In the genomic region with DNA sequence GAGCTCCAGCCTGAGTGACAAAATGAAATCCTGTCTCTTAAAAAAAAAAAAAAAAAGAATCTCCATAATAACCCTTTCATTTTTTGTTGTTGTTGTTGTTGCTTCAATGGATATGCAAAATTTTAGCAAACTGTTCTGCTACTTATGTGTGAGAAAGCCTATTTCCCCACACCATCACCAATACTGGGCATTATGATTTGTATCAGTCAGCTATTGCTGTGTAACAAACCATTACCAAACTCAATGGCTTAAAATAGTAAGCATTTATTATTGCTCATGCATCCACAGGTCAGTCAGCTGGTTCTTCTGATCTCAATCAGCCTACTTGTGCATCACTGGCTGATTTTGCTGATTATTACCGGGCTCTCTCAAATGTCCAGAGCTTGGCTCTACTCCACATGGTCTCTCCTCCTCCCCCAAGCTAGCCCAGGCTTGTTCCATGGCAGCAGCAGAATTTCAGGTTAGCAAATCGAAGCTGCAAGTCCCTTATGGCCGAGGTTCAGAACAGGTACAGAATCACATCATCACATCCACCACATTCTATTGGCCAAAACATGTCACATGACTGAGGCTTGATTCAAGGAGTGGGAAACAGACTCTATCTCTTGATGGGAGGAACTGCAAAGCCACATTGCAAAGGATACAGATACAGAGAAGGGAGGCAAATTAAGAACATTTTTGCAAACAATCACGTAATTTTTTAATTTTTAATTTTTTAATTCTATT, we compare ENCODE assay signal across 22 cellular contexts.
DNase-seq lines count a peak whose midpoint lies in the region; ATAC-seq and TF ChIP-seq lines count a peak whose summit lies in the region.
"Had no signal": no experiment of that assay in that cellular context is flagged by ENCODE, and none has a peak within 500 bp of the region (broad histone marks: within the 10 kb centered on the region; RNA-seq: fewer than 3 reads in every experiment).

No MANE protein-coding gene starts in this region.

- H3K36me3 ChIP-seq in Caco-2 (ENCODE audit: control insufficient read depth, insufficient read depth, low read length) (no peaks in the 10 kb centered on the region), HEK293 (ENCODE audit: control insufficient read depth in 2 of 2, insufficient read depth in 1 of 2, low read length in 2 of 2) (no peaks in the 10 kb centered on the region), tibial artery (no peaks in the 10 kb centered on the region)
- H3K36me3 ChIP-seq: SJSA1 had no signal

- H3K9me3 ChIP-seq in Caco-2 (peaks cover 3% of the 10 kb centered on the region; the same call in 1 of the 2 replicates), HEK293 (ENCODE audit: control insufficient read depth, insufficient read depth, low read depth, low read length) (no peaks in the 10 kb centered on the region), tibial artery (no peaks in the 10 kb centered on the region)

- H3K27ac ChIP-seq in HEK293 (ENCODE audit: extremely low read depth, low read depth, low read length), result no peak overlapping the region
- peak overlapping the region; percentile 34 to 71 for H3K27ac ChIP-seq in tibial artery
- H3K27ac ChIP-seq: SJSA1 had no signal

- POLR2A ChIA-PET in Caco-2 (lab: Charles Lee) (no interaction called here), HEK293 (lab: Yijun Ruan, JAX) (interaction anchor here (0.6 kb wide), 2 partner anchors 102 to 136 kb away, joined by 3 to 7 read pairs; no protein-coding TSS in a partner anchor)

- H3K4me1 ChIP-seq in Caco-2 (peaks cover 51% of the 10 kb centered on the region), HEK293 (ENCODE audit: control insufficient read depth, insufficient read depth, low read length) (peaks cover 3% of the 10 kb centered on the region), tibial artery (peaks cover 0 to 59% (median 34%) of the 10 kb centered on the region in 4 donors)

- H3K27me3 ChIP-seq in Caco-2 (replicated peaks; ENCODE audit: control insufficient read depth, insufficient read depth, low read length) (no peaks in the 10 kb centered on the region), tibial artery (no peaks in the 10 kb centered on the region)
- H3K27me3 ChIP-seq: SJSA1 had no signal

- H3K9me3 Mint-ChIP-seq in Caco-2 (ENCODE audit: unreplicated experiment), result peaks cover 10% of the 10 kb centered on the region

- ATAC-seq in GM18861 (IDR thresholded peaks at IDR 0.05; ENCODE audit: unreplicated experiment) (no peak), HG03432 (IDR thresholded peaks at IDR 0.05; ENCODE audit: unreplicated experiment) (no peak), HG02798 (IDR thresholded peaks at IDR 0.05; ENCODE audit: poor library complexity, unreplicated experiment) (no peak)

- H3K4me3 ChIP-seq in Caco-2 (ENCODE audit: low read depth, low read length), result no peak overlapping the region
- H3K4me3 ChIP-seq in HEK293 (ENCODE audit: low read depth, low read length), result no peak overlapping the region
- no peak overlapping the region for H3K4me3 ChIP-seq in tibial artery
- H3K4me3 ChIP-seq: SJSA1 had no signal

- CTCF ChIA-PET in Caco-2 (lab: Charles Lee), result no interaction called here
- CTCF ChIA-PET in HEK293 (lab: Yijun Ruan, JAX), result interaction anchor here (0.6 to 2.0 kb wide), 3 partner anchors 10 to 1488 kb away, joined by 3 to 10 read pairs (median 4); no protein-coding TSS in a partner anchor

- intact Hi-C loops in Caco-2 (cut with micrococcal nuclease; ENCODE audit: unreplicated experiment) (no loop called here), tibial artery (cut with DNase I; ENCODE audit: low total_unique reads) (no loop called here)

- no TSS peak for BruUV-seq in Caco-2 (replicated peaks; lab: Mats Ljungman, UMichigan)

- peaks cover 46% of the 10 kb centered on the region for H3K4me1 Mint-ChIP-seq in Caco-2 (ENCODE audit: low read depth, unreplicated experiment)
- H3K4me1 Mint-ChIP-seq: B cell had no signal

- H3K27ac Mint-ChIP-seq in Caco-2 (ENCODE audit: unreplicated experiment), result peak overlapping the region; percentile 53
- H3K27ac Mint-ChIP-seq: B cell had no signal

- H3K27me3 Mint-ChIP-seq in Caco-2 (ENCODE audit: insufficient read depth, unreplicated experiment), result no peaks in the 10 kb centered on the region

- no peak overlapping the region for H3K4me3 Mint-ChIP-seq in Caco-2 (ENCODE audit: unreplicated experiment)
- H3K4me3 Mint-ChIP-seq: B cell had no signal

- H3K36me3 Mint-ChIP-seq in Caco-2 (ENCODE audit: insufficient read depth, unreplicated experiment), result peaks cover 5% of the 10 kb centered on the region

- TF ChIP-seq CTCF in Caco-2 (IDR thresholded peaks at IDR 0.05; ENCODE audit: insufficient read depth in 1 of 2, low read depth in 1 of 2, low read length in 1 of 2, severe bottlenecking in 1 of 2, unreplicated experiment in 1 of 2), result no peak
- TF ChIP-seq CTCF in HEK293 (tag by site-specific recombination; IDR thresholded peaks at IDR 0.05), result no peak
- TF ChIP-seq CTCF in tibial artery (IDR thresholded peaks at IDR 0.05), result no peak

- DNase-seq in Caco-2 (no peak), left kidney (ENCODE audit: low read depth, low spot score) (peak; percentile 36), tibial artery (no peak), activated gamma-delta T cell treated with Interleukin-2 at 50 U/mL for 16 hours (no peak)
- DNase-seq: DMS 273 treated with DMSO at 0.1 percent for 48 hours, DMS79 treated with DMSO at 0.1 percent for 48 hours, GF-D8, IMR-90, NCI-H1048, NCI-H1417, NCI-H1694, NCI-H2029 treated with DMSO at 0.1 percent for 48 hours, NCI-H2227 treated with DMSO at 0.1 percent for 48 hours, NCI-H526 treated with DMSO at 0.1 percent for 48 hours, Right ventricle myocardium superior, RPMI8226 had no signal

TF ChIP-seq in HEK293, 187 proteins besides CTCF, POLR2A, EP300 and RAD21 (continues in another document):
- TF ChIP-seq HOXC10 (CRISPR knock-in tag; IDR thresholded peaks at IDR 0.05) (no peak), RBAK (tag by site-specific recombination; IDR thresholded peaks at IDR 0.05) (peak; percentile 99), ZNF394 (tag by site-specific recombination; IDR thresholded peaks at IDR 0.05; ENCODE audit: borderline replicate concordance) (no peak), SETDB1 (IDR thresholded peaks at IDR 0.05; ENCODE audit: insufficient read length, low read length) (peak; percentile 69)
- TF ChIP-seq, protein P1, sequence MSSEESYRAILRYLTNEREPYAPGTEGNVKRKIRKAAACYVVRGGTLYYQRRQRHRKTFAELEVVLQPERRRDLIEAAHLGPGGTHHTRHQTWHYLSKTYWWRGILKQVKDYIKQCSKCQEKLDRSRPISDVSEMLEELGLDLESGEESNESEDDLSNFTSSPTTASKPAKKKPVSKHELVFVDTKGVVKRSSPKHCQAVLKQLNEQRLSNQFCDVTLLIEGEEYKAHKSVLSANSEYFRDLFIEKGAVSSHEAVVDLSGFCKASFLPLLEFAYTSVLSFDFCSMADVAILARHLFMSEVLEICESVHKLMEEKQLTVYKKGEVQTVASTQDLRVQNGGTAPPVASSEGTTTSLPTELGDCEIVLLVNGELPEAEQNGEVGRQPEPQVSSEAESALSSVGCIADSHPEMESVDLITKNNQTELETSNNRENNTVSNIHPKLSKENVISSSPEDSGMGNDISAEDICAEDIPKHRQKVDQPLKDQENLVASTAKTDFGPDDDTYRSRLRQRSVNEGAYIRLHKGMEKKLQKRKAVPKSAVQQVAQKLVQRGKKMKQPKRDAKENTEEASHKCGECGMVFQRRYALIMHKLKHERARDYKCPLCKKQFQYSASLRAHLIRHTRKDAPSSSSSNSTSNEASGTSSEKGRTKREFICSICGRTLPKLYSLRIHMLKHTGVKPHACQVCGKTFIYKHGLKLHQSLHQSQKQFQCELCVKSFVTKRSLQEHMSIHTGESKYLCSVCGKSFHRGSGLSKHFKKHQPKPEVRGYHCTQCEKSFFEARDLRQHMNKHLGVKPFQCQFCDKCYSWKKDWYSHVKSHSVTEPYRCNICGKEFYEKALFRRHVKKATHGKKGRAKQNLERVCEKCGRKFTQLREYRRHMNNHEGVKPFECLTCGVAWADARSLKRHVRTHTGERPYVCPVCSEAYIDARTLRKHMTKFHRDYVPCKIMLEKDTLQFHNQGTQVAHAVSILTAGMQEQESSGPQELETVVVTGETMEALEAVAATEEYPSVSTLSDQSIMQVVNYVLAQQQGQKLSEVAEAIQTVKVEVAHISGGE (tag by site-specific recombination; conservative IDR thresholded peaks at IDR 0.05; ENCODE audit: low read depth), result no peak
- TF ChIP-seq, protein P2, sequence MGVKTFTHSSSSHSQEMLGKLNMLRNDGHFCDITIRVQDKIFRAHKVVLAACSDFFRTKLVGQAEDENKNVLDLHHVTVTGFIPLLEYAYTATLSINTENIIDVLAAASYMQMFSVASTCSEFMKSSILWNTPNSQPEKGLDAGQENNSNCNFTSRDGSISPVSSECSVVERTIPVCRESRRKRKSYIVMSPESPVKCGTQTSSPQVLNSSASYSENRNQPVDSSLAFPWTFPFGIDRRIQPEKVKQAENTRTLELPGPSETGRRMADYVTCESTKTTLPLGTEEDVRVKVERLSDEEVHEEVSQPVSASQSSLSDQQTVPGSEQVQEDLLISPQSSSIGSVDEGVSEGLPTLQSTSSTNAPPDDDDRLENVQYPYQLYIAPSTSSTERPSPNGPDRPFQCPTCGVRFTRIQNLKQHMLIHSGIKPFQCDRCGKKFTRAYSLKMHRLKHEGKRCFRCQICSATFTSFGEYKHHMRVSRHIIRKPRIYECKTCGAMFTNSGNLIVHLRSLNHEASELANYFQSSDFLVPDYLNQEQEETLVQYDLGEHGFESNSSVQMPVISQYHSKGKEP (tag by site-specific recombination; IDR thresholded peaks at IDR 0.05), result no peak
- TF ChIP-seq, protein P3, sequence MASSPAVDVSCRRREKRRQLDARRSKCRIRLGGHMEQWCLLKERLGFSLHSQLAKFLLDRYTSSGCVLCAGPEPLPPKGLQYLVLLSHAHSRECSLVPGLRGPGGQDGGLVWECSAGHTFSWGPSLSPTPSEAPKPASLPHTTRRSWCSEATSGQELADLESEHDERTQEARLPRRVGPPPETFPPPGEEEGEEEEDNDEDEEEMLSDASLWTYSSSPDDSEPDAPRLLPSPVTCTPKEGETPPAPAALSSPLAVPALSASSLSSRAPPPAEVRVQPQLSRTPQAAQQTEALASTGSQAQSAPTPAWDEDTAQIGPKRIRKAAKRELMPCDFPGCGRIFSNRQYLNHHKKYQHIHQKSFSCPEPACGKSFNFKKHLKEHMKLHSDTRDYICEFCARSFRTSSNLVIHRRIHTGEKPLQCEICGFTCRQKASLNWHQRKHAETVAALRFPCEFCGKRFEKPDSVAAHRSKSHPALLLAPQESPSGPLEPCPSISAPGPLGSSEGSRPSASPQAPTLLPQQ (tag by site-specific recombination; IDR thresholded peaks at IDR 0.05), result no peak
